Comparison of ENCODE assay signal across 17 cellular contexts in genomic region chr15:88628018-88628673, GRCh38. TPM values are rescaled to one million over a fixed set of nuclear protein-coding genes. Genes with fewer than 3 reads are reported as not detected.
DNase-seq lines count a peak whose midpoint lies in the region; ATAC-seq, FAIRE-seq and TF ChIP-seq lines count a peak whose summit lies in the region.
"Had no signal": no experiment of that assay in that cellular context is flagged by ENCODE, and none has a peak within 500 bp of the region (broad histone marks: within the 10 kb centered on the region; RNA-seq: fewer than 3 reads in every experiment).

No MANE protein-coding gene starts in this region.

- peaks cover 94% of the 10 kb centered on the region for H3K4me1 ChIP-seq in OCI-LY3 (ENCODE audit: low read length)
- peaks cover 3 to 32% of the 10 kb centered on the region in 2 experiments; a peak in 4 of 5 replicates for H3K4me1 ChIP-seq in K562 (replicated peaks in 1 of 2; ENCODE audit: control insufficient read depth in 2 of 2, insufficient read depth in 2 of 2, low read length in 2 of 2)

- H3K9me3 ChIP-seq in OCI-LY3 (ENCODE audit: insufficient read depth, low read length) (no peaks in the 10 kb centered on the region), K562 (replicated peaks; ENCODE audit: control insufficient read depth, insufficient read depth, low read depth, low read length) (no peaks in the 10 kb centered on the region)
- H3K9me3 ChIP-seq: heart right ventricle, suprapubic skin had no signal

- H4K20me1 ChIP-seq in OCI-LY3 (ENCODE audit: insufficient read depth, low read length), result peaks cover 94% of the 10 kb centered on the region
- H4K20me1 ChIP-seq in K562 (replicated peaks; ENCODE audit: control insufficient read depth, insufficient read depth, low read length), result peaks cover 41% of the 10 kb centered on the region

- no peak for FAIRE-seq in K562 (lab: Jason Lieb, UNC)
- FAIRE-seq: colon had no signal

- DNase-seq in activated CD4-positive, alpha-beta T cell treated with anti-CD3 and anti-CD28 coated beads, Interleukin-2, amount 10 ng/mL, durations not matched to agents 24 days and 14 days, result no peak
- DNase-seq in activated CD4-positive, alpha-beta T cell treated with anti-CD3 and anti-CD28 coated beads for 48 hours, result no peak
- DNase-seq in K562 (ENCODE audit: extremely low read depth in 1 of 4, low spot score in 3 of 4), result peak in 1 of 4 experiments; percentile 38
- DNase-seq in stimulated activated effector memory CD8-positive, alpha-beta T cell treated with anti-CD3 and anti-CD28 coated beads, Interleukin-12 subunit alpha, Interleukin-12 subunit beta, amount 100 ng/mL, for 72 hours (ENCODE audit: low spot score in 2 of 2), result no peak
- DNase-seq: ACHN, heart right ventricle, left cardiac atrium, NCI-H1092 treated with DMSO at 0.1 percent for 48 hours, NCI-H226, right cardiac atrium, SW 1271 had no signal

- H3K4me3 ChIP-seq in OCI-LY3 (ENCODE audit: low read length) (no peak overlapping the region), K562 (no peak overlapping the region)
- H3K4me3 ChIP-seq: heart right ventricle, suprapubic skin had no signal

- H3K9ac ChIP-seq in OCI-LY3 (ENCODE audit: low read length) (no peak overlapping the region), K562 (ENCODE audit: insufficient read depth in 1 of 2, low read depth in 2 of 2, low read length in 2 of 2) (peak overlapping the region in 1 of 2 experiments; percentile 12; a peak in 1 of 4 replicates)

- peaks cover 77% of the 10 kb centered on the region for H3K4me1 Mint-ChIP-seq in activated CD4-positive, alpha-beta T cell treated with anti-CD3 and anti-CD28 coated beads, Interleukin-2, amount 10 ng/mL, durations not matched to agents 24 days and 14 days
- peaks cover 59% of the 10 kb centered on the region for H3K4me1 Mint-ChIP-seq in stimulated activated effector memory CD8-positive, alpha-beta T cell treated with anti-CD3 and anti-CD28 coated beads, Interleukin-12 subunit alpha, Interleukin-12 subunit beta, amount 100 ng/mL, for 72 hours

- no peak for TF ChIP-seq RAD21 in K562 (CRISPR knock-in tag; conservative IDR thresholded peaks at IDR 0.05 in 1 of 2, IDR thresholded peaks at IDR 0.05 in 1 of 2)

- no peaks in the 10 kb centered on the region for H3K9me1 ChIP-seq in K562 (ENCODE audit: control insufficient read depth, insufficient read depth, low read length)

- peaks cover 78% of the 10 kb centered on the region for H3K36me3 Mint-ChIP-seq in activated CD4-positive, alpha-beta T cell treated with anti-CD3 and anti-CD28 coated beads, Interleukin-2, amount 10 ng/mL, durations not matched to agents 24 days and 14 days (ENCODE audit: low read depth)
- H3K36me3 Mint-ChIP-seq in stimulated activated effector memory CD8-positive, alpha-beta T cell treated with anti-CD3 and anti-CD28 coated beads, Interleukin-12 subunit alpha, Interleukin-12 subunit beta, amount 100 ng/mL, for 72 hours, result peaks cover 99% of the 10 kb centered on the region

- TF ChIP-seq EP300 in K562 (IDR thresholded peaks at IDR 0.05; ENCODE audit: low read length), result no peak

- no peaks in the 10 kb centered on the region for H3K9me3 Mint-ChIP-seq in activated CD4-positive, alpha-beta T cell treated with anti-CD3 and anti-CD28 coated beads, Interleukin-2, amount 10 ng/mL, durations not matched to agents 24 days and 14 days
- H3K9me3 Mint-ChIP-seq in stimulated activated effector memory CD8-positive, alpha-beta T cell treated with anti-CD3 and anti-CD28 coated beads, Interleukin-12 subunit alpha, Interleukin-12 subunit beta, amount 100 ng/mL, for 72 hours, result no peaks in the 10 kb centered on the region

- 90% methylated on average over 5 of the region's 5 CpGs for WGBS in K562 (ENCODE audit: insufficient coverage, low coverage, missing lambda C conversion rate)

- H3K27ac ChIP-seq in OCI-LY3 (ENCODE audit: low read length) (peak overlapping the region; percentile 99), K562 (ENCODE audit: extremely low read depth, low read depth, low read length) (no peak overlapping the region)
- H3K27ac ChIP-seq: suprapubic skin had no signal

- peak overlapping the region; percentile 74 for H3K4me3 Mint-ChIP-seq in activated CD4-positive, alpha-beta T cell treated with anti-CD3 and anti-CD28 coated beads, Interleukin-2, amount 10 ng/mL, durations not matched to agents 24 days and 14 days
- no peak overlapping the region for H3K4me3 Mint-ChIP-seq in stimulated activated effector memory CD8-positive, alpha-beta T cell treated with anti-CD3 and anti-CD28 coated beads, Interleukin-12 subunit alpha, Interleukin-12 subunit beta, amount 100 ng/mL, for 72 hours

- CTCF ChIA-PET in K562 (lab: Yijun Ruan, JAX; ENCODE audit: low intra/inter-chr PET ratio), result no interaction called here

- intact Hi-C loops in activated CD4-positive, alpha-beta T cell treated with anti-CD3 and anti-CD28 coated beads, Interleukin-2, amount 10 ng/mL, durations not matched to agents 24 days and 14 days (cut with micrococcal nuclease), result no loop called here
- intact Hi-C loops in K562 (cut with micrococcal nuclease), result no loop called here

- H3K27me3 ChIP-seq in OCI-LY3 (ENCODE audit: low read depth, low read length) (no peaks in the 10 kb centered on the region), K562 (ENCODE audit: control insufficient read depth in 2 of 2, insufficient read depth in 2 of 2, low read length in 2 of 2) (no peaks in the 10 kb centered on the region)
- H3K27me3 ChIP-seq: heart right ventricle, suprapubic skin had no signal

- POLR2A ChIA-PET in K562 (lab: Yijun Ruan, JAX), result interaction anchor here (2.0 kb wide), 1 partner anchor 10 kb away, joined by 10 read pairs; the partner anchor contains the start of gene ISG20

- in situ Hi-C loops in K562 (cut with MboI), result no loop called here

- no TSS peak for BruUV-seq in K562 (replicated peaks; lab: Mats Ljungman, UMichigan)

- no peaks in the 10 kb centered on the region for H3K27me3 Mint-ChIP-seq in activated CD4-positive, alpha-beta T cell treated with anti-CD3 and anti-CD28 coated beads, Interleukin-2, amount 10 ng/mL, durations not matched to agents 24 days and 14 days

- H2AFZ ChIP-seq in OCI-LY3 (ENCODE audit: low read depth, low read length) (no peak overlapping the region), K562 (ENCODE audit: low read depth, low read length) (no peak overlapping the region)

- no peak for ATAC-seq in K562
- ATAC-seq in stimulated activated effector memory CD8-positive, alpha-beta T cell treated with anti-CD3 and anti-CD28 coated beads, Interleukin-12 subunit alpha, Interleukin-12 subunit beta, amount 100 ng/mL, for 72 hours, result no peak
- ATAC-seq in HG03520 (IDR thresholded peaks at IDR 0.05; ENCODE audit: unreplicated experiment), result no peak
- ATAC-seq in HG03354 (IDR thresholded peaks at IDR 0.05; ENCODE audit: poor library complexity, severe bottlenecking, unreplicated experiment), result no peak
- ATAC-seq in GM21367 (IDR thresholded peaks at IDR 0.05; ENCODE audit: unreplicated experiment), result no peak
- ATAC-seq: heart right ventricle, left cardiac atrium, right cardiac atrium had no signal

- H3K27ac Mint-ChIP-seq in activated CD4-positive, alpha-beta T cell treated with anti-CD3 and anti-CD28 coated beads, Interleukin-2, amount 10 ng/mL, durations not matched to agents 24 days and 14 days, result peak overlapping the region; percentile 90
- peak overlapping the region; percentile 36 for H3K27ac Mint-ChIP-seq in stimulated activated effector memory CD8-positive, alpha-beta T cell treated with anti-CD3 and anti-CD28 coated beads, Interleukin-12 subunit alpha, Interleukin-12 subunit beta, amount 100 ng/mL, for 72 hours

- H3K79me2 ChIP-seq in OCI-LY3 (ENCODE audit: low read length) (peaks cover 99% of the 10 kb centered on the region), K562 (ENCODE audit: control insufficient read depth, insufficient read depth, low read length) (peaks cover 53% of the 10 kb centered on the region)

- peak; percentile 17; the same call in 1 of the 2 replicates for TF ChIP-seq POLR2A in K562 (conservative IDR thresholded peaks at IDR 0.05)

- peaks cover 85% of the 10 kb centered on the region for H3K36me3 ChIP-seq in OCI-LY3 (replicated peaks; ENCODE audit: low read depth, low read length)
- H3K36me3 ChIP-seq in K562 (ENCODE audit: control insufficient read depth, insufficient read depth, low read length), result peaks cover 94% of the 10 kb centered on the region

- H3K4me2 ChIP-seq in OCI-LY3 (ENCODE audit: low read length) (peak overlapping the region; percentile 51), K562 (ENCODE audit: insufficient read depth, low read length) (no peak overlapping the region)

- TF ChIP-seq CTCF in OCI-LY3 (IDR thresholded peaks at IDR 0.05; ENCODE audit: low read depth, low read length) (no peak), K562 (IDR thresholded peaks at IDR 0.05 in 2 of 3, conservative IDR thresholded peaks at IDR 0.05 in 1 of 3; ENCODE audit: insufficient read depth in 2 of 3, low read depth in 1 of 3, low read length in 3 of 3) (no peak)

RNA-seq across cellular contexts. Expression of gene AEN, which starts 7.0 kb away (rescaled TPM):
- 72.4 and 75.7 TPM in 2 replicates for total RNA-seq in activated CD4-positive, alpha-beta T cell treated with anti-CD3 and anti-CD28 coated beads, Interleukin-2, amount 10 ng/mL, durations not matched to agents 24 days and 14 days
- 39.3 and 74.9 TPM in 2 replicates for total RNA-seq in K562 (2011; cell fraction: chromatin; rRNA removed; ENCODE audit: low replicate concordance)
- 60.9 and 72.5 TPM in 2 replicates for total RNA-seq in K562 (2011; cell fraction: nucleolus; rRNA removed)
- total RNA-seq in K562 (2011; cell fraction: nucleoplasm; rRNA removed), result 49.7 and 55.9 TPM in 2 replicates
- 51.0 and 56.6 TPM in 2 replicates for total RNA-seq in K562 (2014; rRNA removed)
- 24.6 and 26.3 TPM in 2 replicates for total RNA-seq in K562 (2014; rRNA removed; fragmentation: Illumina TruSeq; extraction: Trizol)
- 40.0 and 40.9 TPM in 2 replicates for total RNA-seq in K562 (2015; rRNA removed; fragmentation: Illumina TruSeq; extraction: Trizol)
- 49.2 and 52.7 TPM in 2 replicates for total RNA-seq in K562 (2021)
- 30.8 and 32.8 TPM in 2 replicates for polyA plus RNA-seq in K562 (2011; rRNA removed)
- 31.2 and 50.1 TPM in 2 replicates for polyA plus RNA-seq in K562 (2011; cell fraction: cytosol; rRNA removed)
- polyA plus RNA-seq in K562 (2011; cell fraction: nucleus; rRNA removed), result 44.5 and 69.3 TPM in 2 replicates
- 22.0 and 27.2 TPM in 2 replicates for polyA plus RNA-seq in K562 (2012)
- 31.6 and 35.1 TPM in 2 replicates for polyA plus RNA-seq in K562 (2014; fragmentation: Illumina TruSeq; extraction: Trizol)
- polyA plus RNA-seq in K562 (2014; fragmentation: Nextera tagmentation; extraction: Ambion mirVana), result 10 to 100 TPM in 1 of 2 experiments, 1 to 10 TPM in 1; 9.0 to 11.7 TPM
- polyA plus RNA-seq in K562 (2014; rRNA removed), result 35.5 and 45.5 TPM in 2 replicates
- polyA minus RNA-seq in K562 (2011; rRNA and poly(A)+ RNA removed), result 20.7 and 30.4 TPM in 2 replicates
- polyA minus RNA-seq in K562 (2011; cell fraction: cytosol; rRNA and poly(A)+ RNA removed), result 20.4 and 26.9 TPM in 2 replicates
- 39.8 and 44.6 TPM in 2 replicates for polyA minus RNA-seq in K562 (2011; cell fraction: nucleus; rRNA and poly(A)+ RNA removed)

RNA-seq across cellular contexts. Expression of gene ISG20, which starts 10.7 kb away (rescaled TPM):
- total RNA-seq in activated CD4-positive, alpha-beta T cell treated with anti-CD3 and anti-CD28 coated beads, Interleukin-2, amount 10 ng/mL, durations not matched to agents 24 days and 14 days, result 33.9 and 35.5 TPM in 2 replicates
- total RNA-seq in K562 (2011; cell fraction: chromatin; rRNA removed; ENCODE audit: low replicate concordance), result 1.2 and 4.5 TPM in 2 replicates
- total RNA-seq in K562 (2011; cell fraction: nucleolus; rRNA removed), result 2.2 and 2.7 TPM in 2 replicates
- 2.3 and 3.1 TPM in 2 replicates for total RNA-seq in K562 (2011; cell fraction: nucleoplasm; rRNA removed)
- 1.3 and 2.4 TPM in 2 replicates for total RNA-seq in K562 (2014; rRNA removed)
- 0.16 and 0.36 TPM in 2 replicates for total RNA-seq in K562 (2014; rRNA removed; fragmentation: Illumina TruSeq; extraction: Trizol)
- total RNA-seq in K562 (2015; rRNA removed; fragmentation: Illumina TruSeq; extraction: Trizol), result 0.65 and 1.1 TPM in 2 replicates
- total RNA-seq in K562 (2021), result 1.9 TPM in 2 replicates
- 0.43 and 1.0 TPM in 2 replicates for polyA plus RNA-seq in K562 (2011; rRNA removed)
- 0.35 and 1.8 TPM in 2 replicates for polyA plus RNA-seq in K562 (2011; cell fraction: cytosol; rRNA removed)
- 0.76 and 1.9 TPM in 2 replicates for polyA plus RNA-seq in K562 (2011; cell fraction: nucleus; rRNA removed)
- polyA plus RNA-seq in K562 (2012), result 1.4 and 4.0 TPM in 2 replicates
- 0.06 and 0.32 TPM in 2 replicates for polyA plus RNA-seq in K562 (2014; fragmentation: Illumina TruSeq; extraction: Trizol)
- polyA plus RNA-seq in K562 (2014; fragmentation: Nextera tagmentation; extraction: Ambion mirVana), result under 1 TPM; 0.70 to 1.00 TPM
- polyA plus RNA-seq in K562 (2014; rRNA removed), result 1.7 and 2.1 TPM in 2 replicates
- polyA minus RNA-seq in K562 (2011; rRNA and poly(A)+ RNA removed), result 0.11 and 0.30 TPM in 2 replicates
- polyA minus RNA-seq in K562 (2011; cell fraction: cytosol; rRNA and poly(A)+ RNA removed), result not detected in 2 replicates
- 0.67 and 1.5 TPM in 2 replicates for polyA minus RNA-seq in K562 (2011; cell fraction: nucleus; rRNA and poly(A)+ RNA removed)
